In the genomic region with DNA sequence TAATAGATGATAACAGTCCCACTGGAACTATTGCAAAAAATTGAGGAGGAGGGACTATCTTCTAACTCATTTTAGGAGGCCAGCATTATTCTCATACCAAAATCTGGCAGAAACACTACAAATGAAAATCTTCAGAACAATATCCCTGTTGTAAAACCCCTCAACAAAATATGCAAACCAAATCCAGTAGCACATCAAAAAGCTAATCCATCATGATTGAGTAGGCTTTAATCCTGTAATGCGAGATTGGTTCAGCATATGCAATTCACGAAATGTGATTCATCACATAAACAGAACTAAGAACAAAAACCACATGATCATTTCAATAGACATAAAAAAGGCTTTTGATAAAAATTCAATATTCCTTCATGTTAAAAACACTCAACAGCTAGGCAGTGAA, we compare ENCODE assay signal across 37 cellular contexts. TPM values are rescaled to one million over a fixed set of nuclear protein-coding genes. Genes with fewer than 3 reads are reported as not detected.
DNase-seq lines count a peak whose midpoint lies in the region; FAIRE-seq and TF ChIP-seq lines count a peak whose summit lies in the region.
"Had no signal": no experiment of that assay in that cellular context is flagged by ENCODE, and none has a peak within 500 bp of the region (broad histone marks: within the 10 kb centered on the region; RNA-seq: fewer than 3 reads in every experiment).

No MANE protein-coding gene starts in this region.

- POLR2A ChIA-PET in A673 (lab: Charles Lee; ENCODE audit: low non-redundant PET), result no interaction called here

- CTCF ChIA-PET in A673 (lab: Charles Lee), result no interaction called here

- H3K4me1 ChIP-seq in A673 (ENCODE audit: insufficient read depth, low read length, poor library complexity, severe bottlenecking), result peaks cover 13% of the 10 kb centered on the region
- H3K4me1 ChIP-seq: adrenal gland, lower lobe of right lung, testis had no signal

- no TSS peak for BruUV-seq in A673 (replicated peaks; lab: Mats Ljungman, UMichigan)

- no peak for TF ChIP-seq CTCF in A673 (conservative IDR thresholded peaks at IDR 0.05; ENCODE audit: low read depth, low read length)
- TF ChIP-seq CTCF in bronchial epithelial cell (IDR thresholded peaks at IDR 0.05; ENCODE audit: insufficient read depth, low read length, severe bottlenecking), result no peak

- no peak for FAIRE-seq in bronchial epithelial cell (lab: Jason Lieb, UNC)
- FAIRE-seq: colon, GM19239, H1 had no signal

- intact Hi-C loops in A673 (cut with micrococcal nuclease; ENCODE audit: unreplicated experiment), result no loop called here

- H3K27ac ChIP-seq in A673 (ENCODE audit: low read depth, low read length, poor library complexity, severe bottlenecking), result peak overlapping the region; percentile 9
- H3K27ac ChIP-seq: adrenal gland, brain microvascular endothelial cell, lower lobe of right lung, PC-9, skin epidermis, testis had no signal

- H3K9me3 ChIP-seq in A673 (ENCODE audit: low read depth, low read length, poor library complexity, severe bottlenecking), result no peaks in the 10 kb centered on the region
- H3K9me3 ChIP-seq: adrenal gland, testis had no signal

- H3K27me3 ChIP-seq in A673 (replicated peaks; ENCODE audit: insufficient read depth, low read depth, low read length, poor library complexity), result no peaks in the 10 kb centered on the region
- H3K27me3 ChIP-seq in bronchial epithelial cell (ENCODE audit: control insufficient read depth, insufficient read depth, low read length), result no peaks in the 10 kb centered on the region
- H3K27me3 ChIP-seq: adrenal gland, brain microvascular endothelial cell, testis had no signal

- no peaks in the 10 kb centered on the region for H3K36me3 ChIP-seq in A673 (ENCODE audit: insufficient read depth, low read length, poor library complexity, severe bottlenecking)
- no peaks in the 10 kb centered on the region for H3K36me3 ChIP-seq in bronchial epithelial cell (ENCODE audit: control insufficient read depth, insufficient read depth, low read length)
- H3K36me3 ChIP-seq: adrenal gland, brain microvascular endothelial cell, lower lobe of right lung had no signal

- no peak overlapping the region for H3K4me3 ChIP-seq in A673 (ENCODE audit: low read depth, low read length, poor library complexity, severe bottlenecking)
- H3K4me3 ChIP-seq in bronchial epithelial cell (ENCODE audit: low read depth, low read length), result no peak overlapping the region
- H3K4me3 ChIP-seq: adrenal gland, lower lobe of right lung, PC-9, skin epidermis, testis had no signal

- DNase-seq in A673 (ENCODE audit: low spot score) (peak; percentile 54), NCI-H1048 (lab: John Stamatoyannopoulos, UW) (peak; percentile 68), bronchial epithelial cell (ENCODE audit: low read depth) (peak; percentile 37), fibroblast of the conjunctiva (ENCODE audit: low read depth) (peak; percentile 47), OCI-M2 (lab: John Stamatoyannopoulos, UW; ENCODE audit: unreplicated experiment) (no peak), medulla oblongata (ENCODE audit: extremely low spot score) (no peak), cerebellum (ENCODE audit: low spot score) (no peak), EL (no peak)
- DNase-seq: activated CD4-positive, alpha-beta memory T cell treated with anti-CD3 and anti-CD28 coated beads for 36 hours; activated CD4-positive, alpha-beta T cell treated with anti-CD3 and anti-CD28 coated beads for 1 hour; activated naive CD4-positive, alpha-beta T cell treated with anti-CD3 and anti-CD28 coated beads for 36 hours; activated T-cell treated with anti-CD3 and anti-CD28 coated beads, Interleukin-2, amount 50 U/mL, for 72 hours; adrenal gland; brain microvascular endothelial cell; Calu3; DND-41; effector CD4-positive, alpha-beta T cell; hippocampal formation; lower lobe of right lung; natural killer cell; NCI-H1092 treated with DMSO at 0.1 percent for 48 hours; NCI-H187; NCI-H2171 treated with DMSO at 0.1 percent for 48 hours; NCI-H510A; NK-92 treated with Interleukin-12 subunit alpha and Interleukin-12 subunit beta, amount 100 ng/mL, for 24 hours; nucleus accumbens; PC-9; testis had no signal

RNA-seq across cellular contexts. Expression of a gene that starts 23.9 kb away (rescaled TPM):
- not detected in 2 replicates for total RNA-seq in A673 (2021)
- total RNA-seq in bronchial epithelial cell, result 0.26 TPM in 1 of 2 replicates, not detected in the other
- not detected for total RNA-seq in cerebellum
- total RNA-seq: A172; activated CD4-positive, alpha-beta memory T cell treated with anti-CD3 and anti-CD28 coated beads for 36 hours; activated naive CD4-positive, alpha-beta T cell treated with anti-CD3 and anti-CD28 coated beads for 36 hours; epithelial cell of proximal tubule; H1; mononuclear cell; PC-9; pulmonary artery endothelial cell; Right ventricle myocardium inferior had no signal

RNA-seq across cellular contexts. Expression of a gene that starts 51.2 kb away (rescaled TPM):
- total RNA-seq in A673 (2021), result 45.6 and 49.3 TPM in 2 replicates
- 23.8 and 32.1 TPM in 2 replicates for total RNA-seq in bronchial epithelial cell
- 18.5 TPM for total RNA-seq in cerebellum

Comparison
In these comparisons a context has a peak if more than half of its experiments do, and no peak if none do; other contexts are left out.
1. DNase-seq: peak in A673 (single experiment), NCI-H1048 (single experiment), bronchial epithelial cell (single experiment) and fibroblast of the conjunctiva (single experiment); none in OCI-M2 (single experiment), medulla oblongata (single experiment), cerebellum (single experiment) and EL (single experiment).